In genomic region chr20:56860413-56860812, GRCh38 we compare ENCODE assay signal across 1 cellular context.
TF ChIP-seq lines count a peak whose summit lies in the region.

No MANE protein-coding gene starts in this region.

TF ChIP-seq in GM23338, 12 proteins besides CTCF, POLR2A, EP300 and RAD21 (continued from another document):
- TF ChIP-seq REST (IDR thresholded peaks at IDR 0.05; ENCODE audit: unreplicated experiment) (no peak), EZH2phosphoT487 (IDR thresholded peaks at IDR 0.05; ENCODE audit: unreplicated experiment) (no peak), NANOG (IDR thresholded peaks at IDR 0.05; ENCODE audit: borderline replicate concordance) (no peak), CREB1 (CRISPR knock-in tag; IDR thresholded peaks at IDR 0.05; ENCODE audit: low read depth) (no peak), STAT1 (IDR thresholded peaks at IDR 0.05; ENCODE audit: unreplicated experiment) (no peak), JUNB (IDR thresholded peaks at IDR 0.05; ENCODE audit: unreplicated experiment) (no peak), EZH2 (IDR thresholded peaks at IDR 0.05; ENCODE audit: low read depth, unreplicated experiment) (no peak), ZNF462 (CRISPR knock-in tag; IDR thresholded peaks at IDR 0.05) (no peak), POLR2AphosphoS5 (IDR thresholded peaks at IDR 0.05; ENCODE audit: low read depth) (no peak)
